1 cellular context compared by ENCODE assay signal in the genomic region with DNA sequence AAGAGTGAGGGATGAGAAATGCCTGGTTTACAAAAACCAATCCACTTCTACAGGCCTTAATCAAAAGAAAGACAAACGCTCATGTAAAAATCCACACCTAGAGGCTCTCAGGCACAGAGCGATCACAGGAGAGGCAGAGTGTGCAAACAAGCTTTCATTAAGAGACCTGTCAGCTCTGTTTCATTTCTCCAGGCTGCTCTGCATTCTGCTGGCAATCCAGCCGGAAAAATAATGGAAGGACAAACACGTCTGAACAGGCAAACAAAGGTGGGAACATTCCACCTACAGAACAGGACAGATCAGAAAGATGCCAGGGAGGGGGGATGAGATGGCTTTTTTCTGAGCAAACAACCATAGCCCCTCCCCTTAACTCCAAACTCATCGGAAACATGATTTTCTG.
TF ChIP-seq lines count a peak whose summit lies in the region.

No MANE protein-coding gene starts in this region.

TF ChIP-seq in GM23338, 12 proteins besides CTCF, POLR2A, EP300 and RAD21:
- TF ChIP-seq, protein P1, sequence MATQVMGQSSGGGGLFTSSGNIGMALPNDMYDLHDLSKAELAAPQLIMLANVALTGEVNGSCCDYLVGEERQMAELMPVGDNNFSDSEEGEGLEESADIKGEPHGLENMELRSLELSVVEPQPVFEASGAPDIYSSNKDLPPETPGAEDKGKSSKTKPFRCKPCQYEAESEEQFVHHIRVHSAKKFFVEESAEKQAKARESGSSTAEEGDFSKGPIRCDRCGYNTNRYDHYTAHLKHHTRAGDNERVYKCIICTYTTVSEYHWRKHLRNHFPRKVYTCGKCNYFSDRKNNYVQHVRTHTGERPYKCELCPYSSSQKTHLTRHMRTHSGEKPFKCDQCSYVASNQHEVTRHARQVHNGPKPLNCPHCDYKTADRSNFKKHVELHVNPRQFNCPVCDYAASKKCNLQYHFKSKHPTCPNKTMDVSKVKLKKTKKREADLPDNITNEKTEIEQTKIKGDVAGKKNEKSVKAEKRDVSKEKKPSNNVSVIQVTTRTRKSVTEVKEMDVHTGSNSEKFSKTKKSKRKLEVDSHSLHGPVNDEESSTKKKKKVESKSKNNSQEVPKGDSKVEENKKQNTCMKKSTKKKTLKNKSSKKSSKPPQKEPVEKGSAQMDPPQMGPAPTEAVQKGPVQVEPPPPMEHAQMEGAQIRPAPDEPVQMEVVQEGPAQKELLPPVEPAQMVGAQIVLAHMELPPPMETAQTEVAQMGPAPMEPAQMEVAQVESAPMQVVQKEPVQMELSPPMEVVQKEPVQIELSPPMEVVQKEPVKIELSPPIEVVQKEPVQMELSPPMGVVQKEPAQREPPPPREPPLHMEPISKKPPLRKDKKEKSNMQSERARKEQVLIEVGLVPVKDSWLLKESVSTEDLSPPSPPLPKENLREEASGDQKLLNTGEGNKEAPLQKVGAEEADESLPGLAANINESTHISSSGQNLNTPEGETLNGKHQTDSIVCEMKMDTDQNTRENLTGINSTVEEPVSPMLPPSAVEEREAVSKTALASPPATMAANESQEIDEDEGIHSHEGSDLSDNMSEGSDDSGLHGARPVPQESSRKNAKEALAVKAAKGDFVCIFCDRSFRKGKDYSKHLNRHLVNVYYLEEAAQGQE (IDR thresholded peaks at IDR 0.05; ENCODE audit: unreplicated experiment) = no peak
- TF ChIP-seq POLR2AphosphoS5 (IDR thresholded peaks at IDR 0.05; ENCODE audit: low read depth) = no peak
- TF ChIP-seq, protein P2, sequence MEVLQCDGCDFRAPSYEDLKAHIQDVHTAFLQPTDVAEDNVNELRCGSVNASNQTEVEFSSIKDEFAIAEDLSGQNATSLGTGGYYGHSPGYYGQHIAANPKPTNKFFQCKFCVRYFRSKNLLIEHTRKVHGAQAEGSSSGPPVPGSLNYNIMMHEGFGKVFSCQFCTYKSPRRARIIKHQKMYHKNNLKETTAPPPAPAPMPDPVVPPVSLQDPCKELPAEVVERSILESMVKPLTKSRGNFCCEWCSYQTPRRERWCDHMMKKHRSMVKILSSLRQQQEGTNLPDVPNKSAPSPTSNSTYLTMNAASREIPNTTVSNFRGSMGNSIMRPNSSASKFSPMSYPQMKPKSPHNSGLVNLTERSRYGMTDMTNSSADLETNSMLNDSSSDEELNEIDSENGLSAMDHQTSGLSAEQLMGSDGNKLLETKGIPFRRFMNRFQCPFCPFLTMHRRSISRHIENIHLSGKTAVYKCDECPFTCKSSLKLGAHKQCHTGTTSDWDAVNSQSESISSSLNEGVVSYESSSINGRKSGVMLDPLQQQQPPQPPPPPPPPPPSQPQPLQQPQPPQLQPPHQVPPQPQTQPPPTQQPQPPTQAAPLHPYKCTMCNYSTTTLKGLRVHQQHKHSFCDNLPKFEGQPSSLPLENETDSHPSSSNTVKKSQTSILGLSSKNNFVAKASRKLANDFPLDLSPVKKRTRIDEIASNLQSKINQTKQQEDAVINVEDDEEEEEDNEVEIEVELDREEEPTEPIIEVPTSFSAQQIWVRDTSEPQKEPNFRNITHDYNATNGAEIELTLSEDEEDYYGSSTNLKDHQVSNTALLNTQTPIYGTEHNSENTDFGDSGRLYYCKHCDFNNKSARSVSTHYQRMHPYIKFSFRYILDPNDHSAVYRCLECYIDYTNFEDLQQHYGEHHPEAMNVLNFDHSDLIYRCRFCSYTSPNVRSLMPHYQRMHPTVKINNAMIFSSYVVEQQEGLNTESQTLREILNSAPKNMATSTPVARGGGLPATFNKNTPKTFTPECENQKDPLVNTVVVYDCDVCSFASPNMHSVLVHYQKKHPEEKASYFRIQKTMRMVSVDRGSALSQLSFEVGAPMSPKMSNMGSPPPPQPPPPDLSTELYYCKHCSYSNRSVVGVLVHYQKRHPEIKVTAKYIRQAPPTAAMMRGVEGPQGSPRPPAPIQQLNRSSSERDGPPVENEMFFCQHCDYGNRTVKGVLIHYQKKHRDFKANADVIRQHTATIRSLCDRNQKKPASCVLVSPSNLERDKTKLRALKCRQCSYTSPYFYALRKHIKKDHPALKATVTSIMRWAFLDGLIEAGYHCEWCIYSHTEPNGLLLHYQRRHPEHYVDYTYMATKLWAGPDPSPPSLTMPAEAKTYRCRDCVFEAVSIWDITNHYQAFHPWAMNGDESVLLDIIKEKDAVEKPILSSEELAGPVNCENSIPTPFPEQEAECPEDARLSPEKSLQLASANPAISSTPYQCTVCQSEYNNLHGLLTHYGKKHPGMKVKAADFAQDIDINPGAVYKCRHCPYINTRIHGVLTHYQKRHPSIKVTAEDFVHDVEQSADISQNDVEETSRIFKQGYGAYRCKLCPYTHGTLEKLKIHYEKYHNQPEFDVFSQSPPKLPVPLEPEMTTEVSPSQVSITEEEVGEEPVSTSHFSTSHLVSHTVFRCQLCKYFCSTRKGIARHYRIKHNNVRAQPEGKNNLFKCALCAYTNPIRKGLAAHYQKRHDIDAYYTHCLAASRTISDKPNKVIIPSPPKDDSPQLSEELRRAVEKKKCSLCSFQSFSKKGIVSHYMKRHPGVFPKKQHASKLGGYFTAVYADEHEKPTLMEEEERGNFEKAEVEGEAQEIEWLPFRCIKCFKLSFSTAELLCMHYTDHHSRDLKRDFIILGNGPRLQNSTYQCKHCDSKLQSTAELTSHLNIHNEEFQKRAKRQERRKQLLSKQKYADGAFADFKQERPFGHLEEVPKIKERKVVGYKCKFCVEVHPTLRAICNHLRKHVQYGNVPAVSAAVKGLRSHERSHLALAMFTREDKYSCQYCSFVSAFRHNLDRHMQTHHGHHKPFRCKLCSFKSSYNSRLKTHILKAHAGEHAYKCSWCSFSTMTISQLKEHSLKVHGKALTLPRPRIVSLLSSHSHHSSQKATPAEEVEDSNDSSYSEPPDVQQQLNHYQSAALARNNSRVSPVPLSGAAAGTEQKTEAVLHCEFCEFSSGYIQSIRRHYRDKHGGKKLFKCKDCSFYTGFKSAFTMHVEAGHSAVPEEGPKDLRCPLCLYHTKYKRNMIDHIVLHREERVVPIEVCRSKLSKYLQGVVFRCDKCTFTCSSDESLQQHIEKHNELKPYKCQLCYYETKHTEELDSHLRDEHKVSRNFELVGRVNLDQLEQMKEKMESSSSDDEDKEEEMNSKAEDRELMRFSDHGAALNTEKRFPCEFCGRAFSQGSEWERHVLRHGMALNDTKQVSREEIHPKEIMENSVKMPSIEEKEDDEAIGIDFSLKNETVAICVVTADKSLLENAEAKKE (CRISPR knock-in tag; IDR thresholded peaks at IDR 0.05) = no peak
- no peak for TF ChIP-seq ZNF331 (CRISPR knock-in tag; IDR thresholded peaks at IDR 0.05; ENCODE audit: low read depth)
- TF ChIP-seq JUNB (IDR thresholded peaks at IDR 0.05; ENCODE audit: unreplicated experiment) = no peak
TF ChIP-seq in GM23338: peak in this region for 0.
